ENCODE assay signal across 18 cellular contexts in the genomic region with DNA sequence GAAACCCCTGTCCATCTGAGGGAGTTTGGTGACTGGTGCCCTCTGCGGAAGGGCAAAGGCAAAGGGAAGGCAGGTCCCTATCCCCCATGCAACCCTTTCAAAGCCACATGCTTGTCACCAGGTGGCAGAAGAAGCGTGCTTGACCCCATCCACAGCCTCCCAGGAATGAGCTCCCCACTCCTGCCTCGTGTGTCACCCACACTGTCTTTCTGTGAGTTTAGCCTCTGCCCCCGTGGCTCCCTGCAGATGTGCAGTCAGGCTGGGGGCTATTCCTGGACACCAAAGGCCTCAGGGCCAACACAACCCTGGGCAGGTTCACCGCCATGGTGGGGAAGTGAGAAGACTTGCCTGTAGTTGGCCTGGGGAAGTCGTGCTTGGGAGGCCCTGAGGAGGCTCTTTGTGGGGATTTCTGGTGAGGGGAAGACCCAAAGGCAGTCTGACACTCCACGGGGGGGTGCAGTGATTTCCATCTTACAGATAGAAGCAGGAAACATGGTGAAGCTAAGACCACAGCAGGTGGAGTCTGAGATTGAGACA. TPM values are rescaled to one million over a fixed set of nuclear protein-coding genes. Genes with fewer than 3 reads are reported as not detected.
DNase-seq lines count a peak whose midpoint lies in the region; ATAC-seq, FAIRE-seq and TF ChIP-seq lines count a peak whose summit lies in the region.
"Had no signal": no experiment of that assay in that cellular context is flagged by ENCODE, and none has a peak within 500 bp of the region (broad histone marks: within the 10 kb centered on the region; RNA-seq: fewer than 3 reads in every experiment).

No MANE protein-coding gene starts in this region.

- ATAC-seq in HG03045 (IDR thresholded peaks at IDR 0.05; ENCODE audit: unreplicated experiment) (peak; percentile 43), right lobe of liver (no peak), GM21723 (IDR thresholded peaks at IDR 0.05; ENCODE audit: unreplicated experiment) (no peak), GM21390 (IDR thresholded peaks at IDR 0.05; ENCODE audit: unreplicated experiment) (no peak)
- ATAC-seq: HCT116, SK-N-SH treated with all-trans-retinoic acid at 6 μM for 48 hours had no signal

- no peaks in the 10 kb centered on the region for H4K20me1 ChIP-seq in BLaER1 treated with 17β-estradiol and CSF1 and Interleukin-3, amounts not matched to agents 10 nM and 100 nM

- peak overlapping the region in 5 of 11 experiments; percentile 19 to 57 (median 50); a peak in 6 of 22 replicates for H3K27ac ChIP-seq in BLaER1 treated with 17β-estradiol and CSF1 and Interleukin-3, amounts not matched to agents 10 nM and 100 nM
- peak overlapping the region; percentile 58 to 68 (median 60) for H3K27ac ChIP-seq in right lobe of liver
- H3K27ac ChIP-seq: esophagus muscularis mucosa, pancreas had no signal

- no peaks in the 10 kb centered on the region for H3K9me3 ChIP-seq in BLaER1 treated with 17β-estradiol and CSF1 and Interleukin-3, amounts not matched to agents 10 nM and 100 nM (replicated peaks in 1 of 11)
- H3K9me3 ChIP-seq in right lobe of liver = no peaks in the 10 kb centered on the region
- H3K9me3 ChIP-seq: esophagus muscularis mucosa, pancreas had no signal

- H3K4me2 ChIP-seq in BLaER1 treated with 17β-estradiol and CSF1 and Interleukin-3, amounts not matched to agents 10 nM and 100 nM = peak overlapping the region; percentile 13 to 82 (median 73); a peak in 20 of 22 replicates

- peaks cover 11 to 36% (median 26%) of the 10 kb centered on the region in 10 experiments for H3K4me1 ChIP-seq in BLaER1 treated with 17β-estradiol and CSF1 and Interleukin-3, amounts not matched to agents 10 nM and 100 nM
- peaks cover 0 to 52% (median 27%) of the 10 kb centered on the region in 4 donors for H3K4me1 ChIP-seq in right lobe of liver

- WGBS in right lobe of liver (ENCODE audit: insufficient coverage, low coverage, low lambda C conversion rate, missing lambda C conversion rate) = 82% methylated on average over 3 of the region's 7 CpGs

- H3K27me3 ChIP-seq in BLaER1 treated with 17β-estradiol and CSF1 and Interleukin-3, amounts not matched to agents 10 nM and 100 nM = no peaks in the 10 kb centered on the region
- H3K27me3 ChIP-seq in right lobe of liver = no peaks in the 10 kb centered on the region
- H3K27me3 ChIP-seq: esophagus muscularis mucosa, pancreas had no signal

- H3K9ac ChIP-seq in BLaER1 treated with 17β-estradiol and CSF1 and Interleukin-3, amounts not matched to agents 10 nM and 100 nM = 0 out of 22 replicates have a peak overlapping the region, but pooled peaks of 1 of the 11 experiments have one; percentile 47

- no peak for TF ChIP-seq CTCF in right lobe of liver (IDR thresholded peaks at IDR 0.05)

- H3K4me3 ChIP-seq in BLaER1 treated with 17β-estradiol and CSF1 and Interleukin-3, amounts not matched to agents 10 nM and 100 nM = no peak overlapping the region
- H3K4me3 ChIP-seq in right lobe of liver = no peak overlapping the region
- H3K4me3 ChIP-seq: esophagus muscularis mucosa, pancreas had no signal

- no peaks in the 10 kb centered on the region for H3K36me3 ChIP-seq in BLaER1 treated with 17β-estradiol and CSF1 and Interleukin-3, amounts not matched to agents 10 nM and 100 nM
- no peaks in the 10 kb centered on the region for H3K36me3 ChIP-seq in right lobe of liver
- H3K36me3 ChIP-seq: esophagus muscularis mucosa, pancreas had no signal

- FAIRE-seq in GM12891 (lab: Jason Lieb, UNC) = peak; percentile 16
- FAIRE-seq: pancreas, RCC 7860 had no signal

- TF ChIP-seq POLR2A in GM12891 (IDR thresholded peaks at IDR 0.05; ENCODE audit: low read depth, low read length) = 0 out of 2 replicates have a peak, but pooled peaks have one; percentile 21
- TF ChIP-seq POLR2A in right lobe of liver (IDR thresholded peaks at IDR 0.05) = no peak

- intact Hi-C loops in right lobe of liver (cut with DNase I) = no loop called here

- peak; percentile 70 for DNase-seq in GM12891 (ENCODE audit: insufficient read length, low spot score)
- DNase-seq in right lobe of liver = peak in 2 of 3 donors; percentile 12 to 39
- no peak for DNase-seq in A172 (ENCODE audit: low spot score)
- no peak for DNase-seq in NCI-H510A treated with DMSO at 0.1 percent for 48 hours (lab: John Stamatoyannopoulos, UW)
- DNase-seq: activated gamma-delta T cell treated with Interleukin-2 at 50 U/mL for 16 hours; anterior cingulate cortex; left ventricle myocardium superior; NCI-H2227 treated with DMSO at 0.1 percent for 48 hours; stimulated activated CD4-positive, alpha-beta T cell treated with anti-CD3 and anti-CD28 coated beads, Interleukin-4, amount 100 ng/mL, for 1 hour had no signal

TF ChIP-seq in GM12891, 5 proteins besides CTCF, POLR2A, EP300 and RAD21:
- no peak for TF ChIP-seq PAX5 (IDR thresholded peaks at IDR 0.05; ENCODE audit: insufficient read depth, low read length, severe bottlenecking)
- TF ChIP-seq POU2F2 (IDR thresholded peaks at IDR 0.05; ENCODE audit: low read depth, low read length) = no peak
- peak; percentile 42; the same call in 1 of the 2 replicates for TF ChIP-seq TAF1 (IDR thresholded peaks at IDR 0.05; ENCODE audit: low read depth, low read length)
- TF ChIP-seq POLR2AphosphoS5 (IDR thresholded peaks at IDR 0.05; ENCODE audit: low read depth, low read length) = no peak
- TF ChIP-seq SPI1 (IDR thresholded peaks at IDR 0.05; ENCODE audit: low read depth, low read length) = peak; percentile 87
TF ChIP-seq in GM12891: peak in this region for 2.

RNA-seq across cellular contexts. Expression of gene PCMTD2, which starts 16.6 kb away (rescaled TPM):
- 11.7 TPM for polyA plus RNA-seq in GM12891 (2012; ENCODE audit: low read depth, missing spikeins)
- 10 to 100 TPM; 24.5 to 39.7 (median 28.6) TPM for total RNA-seq in right lobe of liver
- 42.4 and 78.3 TPM in 2 replicates for total RNA-seq in A172 (2014; rRNA removed; shearing (Covaris generic))

Comparison
In these comparisons a context has a peak if more than half of its experiments do, and no peak if none do; other contexts are left out.
1. DNase-seq: peak in GM12891 (single experiment) and right lobe of liver (2 of 3); none in A172 (single experiment) and NCI-H510A treated with DMSO at 0.1 percent for 48 hours (single experiment).